1 cellular context compared by ENCODE assay signal in the genomic region with DNA sequence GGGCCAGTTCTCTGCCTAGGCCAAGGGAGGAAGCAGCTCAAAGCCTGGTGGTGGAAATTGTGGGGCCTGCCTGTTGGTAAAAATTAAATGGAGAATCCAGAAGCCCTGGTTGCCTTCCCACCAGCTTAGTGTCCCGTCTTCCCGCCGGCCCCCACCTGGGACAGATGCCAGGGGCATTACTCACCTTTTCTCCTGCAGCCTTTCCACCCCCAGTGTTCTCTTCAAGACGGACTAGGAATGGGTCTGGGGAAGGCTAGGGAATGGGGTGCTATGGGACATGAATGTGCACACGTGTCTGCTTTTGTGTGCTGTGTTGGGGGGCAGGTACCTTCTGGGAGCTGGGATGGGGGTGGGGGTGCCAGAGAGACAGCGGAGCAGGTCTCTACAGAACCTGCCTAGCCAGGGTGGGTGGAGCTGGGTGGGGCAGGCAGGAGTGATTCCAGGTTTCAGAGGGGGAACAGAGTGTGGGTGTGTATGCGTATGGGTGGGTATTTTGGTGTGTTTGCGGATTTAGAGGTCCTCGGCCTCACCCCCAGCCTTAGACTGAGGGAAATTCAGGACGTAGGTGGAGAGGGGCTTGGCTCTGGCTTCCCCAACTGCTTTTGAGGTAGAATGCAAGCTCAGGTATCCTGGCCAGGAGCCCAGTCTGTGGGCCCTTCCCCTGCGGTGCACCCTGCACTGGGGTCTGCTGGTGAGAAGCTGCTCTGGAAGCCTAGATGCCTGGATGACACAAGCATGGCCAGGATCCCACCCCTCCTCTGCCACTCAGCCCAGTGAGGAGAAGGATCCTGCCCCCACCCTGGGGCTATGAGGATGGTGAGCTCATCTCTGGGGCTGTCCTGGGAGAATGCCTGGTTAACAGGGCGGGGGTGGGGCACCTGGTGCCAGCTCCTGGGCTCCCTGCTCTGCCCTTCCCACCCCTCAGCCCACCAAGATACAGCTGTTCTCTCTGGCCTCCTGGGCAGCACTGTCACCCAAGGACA.
TF ChIP-seq lines count a peak whose summit lies in the region.

No MANE protein-coding gene starts in this region.

TF ChIP-seq in HCT116, 20 proteins besides CTCF, POLR2A, EP300 and RAD21 (continued from another document):
- TF ChIP-seq EZH2phosphoT487 (IDR thresholded peaks at IDR 0.05; ENCODE audit: borderline replicate concordance) (no peak), SIN3A (IDR thresholded peaks at IDR 0.05; ENCODE audit: low read depth) (no peak), TCF7L2 (IDR thresholded peaks at IDR 0.05; ENCODE audit: borderline replicate concordance, extremely low read depth, insufficient read depth, insufficient read length) (no peak), FOSL1 (IDR thresholded peaks at IDR 0.05; ENCODE audit: low read depth) (peak; percentile 68), CEBPB (IDR thresholded peaks at IDR 0.05; ENCODE audit: low read depth) (no peak), SRF (IDR thresholded peaks at IDR 0.05; ENCODE audit: low read depth) (no peak), JUND (IDR thresholded peaks at IDR 0.05) (peak; percentile 54; the same call in 1 of the 2 replicates), ELF1 (IDR thresholded peaks at IDR 0.05; ENCODE audit: borderline replicate concordance, low read depth) (no peak), ZFX (IDR thresholded peaks at IDR 0.05) (no peak), ZNF274 (IDR thresholded peaks at IDR 0.05; ENCODE audit: low read depth, low read length) (no peak), EZH2 (IDR thresholded peaks at IDR 0.05) (no peak), YY1 (IDR thresholded peaks at IDR 0.05; ENCODE audit: extremely low read depth, insufficient replicate concordance, low read depth, low read length) (no peak), POLR2AphosphoS5 (IDR thresholded peaks at IDR 0.05; ENCODE audit: low read depth, low read length) (no peak)
- TF ChIP-seq, protein P1, sequence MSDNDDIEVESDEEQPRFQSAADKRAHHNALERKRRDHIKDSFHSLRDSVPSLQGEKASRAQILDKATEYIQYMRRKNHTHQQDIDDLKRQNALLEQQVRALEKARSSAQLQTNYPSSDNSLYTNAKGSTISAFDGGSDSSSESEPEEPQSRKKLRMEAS (IDR thresholded peaks at IDR 0.05) = no peak
- TF ChIP-seq, protein P2, sequence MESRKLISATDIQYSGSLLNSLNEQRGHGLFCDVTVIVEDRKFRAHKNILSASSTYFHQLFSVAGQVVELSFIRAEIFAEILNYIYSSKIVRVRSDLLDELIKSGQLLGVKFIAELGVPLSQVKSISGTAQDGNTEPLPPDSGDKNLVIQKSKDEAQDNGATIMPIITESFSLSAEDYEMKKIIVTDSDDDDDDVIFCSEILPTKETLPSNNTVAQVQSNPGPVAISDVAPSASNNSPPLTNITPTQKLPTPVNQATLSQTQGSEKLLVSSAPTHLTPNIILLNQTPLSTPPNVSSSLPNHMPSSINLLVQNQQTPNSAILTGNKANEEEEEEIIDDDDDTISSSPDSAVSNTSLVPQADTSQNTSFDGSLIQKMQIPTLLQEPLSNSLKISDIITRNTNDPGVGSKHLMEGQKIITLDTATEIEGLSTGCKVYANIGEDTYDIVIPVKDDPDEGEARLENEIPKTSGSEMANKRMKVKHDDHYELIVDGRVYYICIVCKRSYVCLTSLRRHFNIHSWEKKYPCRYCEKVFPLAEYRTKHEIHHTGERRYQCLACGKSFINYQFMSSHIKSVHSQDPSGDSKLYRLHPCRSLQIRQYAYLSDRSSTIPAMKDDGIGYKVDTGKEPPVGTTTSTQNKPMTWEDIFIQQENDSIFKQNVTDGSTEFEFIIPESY (IDR thresholded peaks at IDR 0.05; ENCODE audit: extremely low read depth, insufficient replicate concordance, low read length) = no peak
TF ChIP-seq in HCT116: peak in this region for 4.
